28 cellular contexts compared by ENCODE assay signal in the genomic region with DNA sequence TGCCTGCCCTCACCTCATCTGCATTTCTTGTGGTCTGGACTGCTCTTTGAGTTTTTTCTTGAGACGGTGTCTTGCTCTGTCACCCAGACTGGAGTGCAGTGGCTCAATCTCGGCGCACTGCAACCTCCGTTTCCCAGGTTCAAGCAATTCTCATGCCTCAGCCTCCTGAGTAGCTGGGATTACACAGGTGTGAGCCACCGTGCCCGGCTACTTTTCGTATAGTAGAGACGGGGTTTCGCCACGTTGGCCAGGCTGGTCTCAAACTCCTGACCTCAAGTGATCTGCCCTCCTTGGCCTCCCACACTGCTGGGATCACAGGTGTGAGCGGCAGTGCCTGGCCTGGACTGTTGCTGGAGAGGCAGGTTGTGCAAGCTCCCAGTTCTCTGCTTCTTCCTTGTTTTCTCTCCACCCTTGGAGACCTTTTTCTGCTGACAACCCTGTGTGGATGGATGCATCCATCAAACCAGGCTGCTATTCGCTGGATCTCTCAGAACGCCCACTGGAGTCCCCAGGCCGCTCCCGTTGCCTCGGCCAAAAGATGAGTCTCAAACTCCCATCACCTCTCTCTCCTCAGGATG. TPM values are rescaled to one million over a fixed set of nuclear protein-coding genes. Genes with fewer than 3 reads are reported as not detected.
DNase-seq lines count a peak whose midpoint lies in the region; ATAC-seq and TF ChIP-seq lines count a peak whose summit lies in the region.
"Had no signal": no experiment of that assay in that cellular context is flagged by ENCODE, and none has a peak within 500 bp of the region (broad histone marks: within the 10 kb centered on the region; RNA-seq: fewer than 3 reads in every experiment).

No MANE protein-coding gene starts in this region.

- no peaks in the 10 kb centered on the region for H3K9me3 Mint-ChIP-seq in WTC11
- H3K9me3 Mint-ChIP-seq: CD8-positive, alpha-beta memory T cell had no signal

- TF ChIP-seq EP300 in stomach (IDR thresholded peaks at IDR 0.05), result no peak

- no peaks in the 10 kb centered on the region for H3K27me3 ChIP-seq in upper lobe of right lung
- peaks cover 0 to 11% (median 9%) of the 10 kb centered on the region in 3 donors for H3K27me3 ChIP-seq in stomach
- H3K27me3 ChIP-seq: BE2C, BLaER1 had no signal

- DNase-seq in AG08396 (ENCODE audit: low spot score), result peak; percentile 5
- DNase-seq in GM20000 (ENCODE audit: low spot score), result peak; percentile 12
- DNase-seq in WTC11 (ENCODE audit: low spot score), result no peak
- peak; percentile 57 for DNase-seq in upper lobe of right lung
- no peak for DNase-seq in NOMO-1 treated with DMSO at 0.1 percent for 48 hours (lab: John Stamatoyannopoulos, UW; ENCODE audit: unreplicated experiment)
- no peak for DNase-seq in NCI-H2196 (lab: John Stamatoyannopoulos, UW; ENCODE audit: unreplicated experiment)
- DNase-seq in stomach, result no peak
- DNase-seq: BE2C; C1 segment of cervical spinal cord; CD4-positive, alpha-beta memory T cell; CD4-positive, CD25-positive, alpha-beta regulatory T cell; COR-L47; DMS 273 treated with DMSO at 0.1 percent for 48 hours; DMS153; DMS53; DMS79; DND-41; EL; GDM1 had no signal

- no peak for TF ChIP-seq POLR2A in stomach (IDR thresholded peaks at IDR 0.05)

- WGBS in stomach, 5 donors, result 85 to 94% (median 88%) methylated on average over 16 of the region's 16 CpGs

- ATAC-seq in WTC11 (no peak), upper lobe of right lung (no peak)
- ATAC-seq: A549, GM12878 had no signal

- intact Hi-C loops in upper lobe of right lung (cut with DNase I) (no loop called here), stomach (cut with DNase I; ENCODE audit: low total_unique reads) (no loop called here)

- no peak overlapping the region for H3K4me3 Mint-ChIP-seq in WTC11
- H3K4me3 Mint-ChIP-seq: CD14-positive monocyte; CD4-positive, alpha-beta memory T cell; CD4-positive, CD25-positive, alpha-beta regulatory T cell; CD8-positive, alpha-beta memory T cell had no signal

- CTCF ChIA-PET in WTC11 (lab: Charles Lee), result no interaction called here

- peaks cover 5% of the 10 kb centered on the region for H3K4me1 Mint-ChIP-seq in WTC11

- POLR2A ChIA-PET in WTC11 (lab: Charles Lee), result no interaction called here

- H3K4me1 ChIP-seq in upper lobe of right lung, result peaks cover 8% of the 10 kb centered on the region
- H3K4me1 ChIP-seq in stomach, result peaks cover 6 to 22% (median 9%) of the 10 kb centered on the region in 4 donors
- H3K4me1 ChIP-seq: BE2C had no signal

- peaks cover 29% of the 10 kb centered on the region for H3K36me3 Mint-ChIP-seq in WTC11

- H3K9me3 ChIP-seq in upper lobe of right lung (no peaks in the 10 kb centered on the region), stomach (no peaks in the 10 kb centered on the region)
- H3K9me3 ChIP-seq: A549, BE2C, BLaER1 had no signal

- TF ChIP-seq CTCF in GM20000 (IDR thresholded peaks at IDR 0.05; ENCODE audit: extremely low read depth, missing control alignments) (no peak), WTC11 (IDR thresholded peaks at IDR 0.05) (no peak), upper lobe of right lung (IDR thresholded peaks at IDR 0.05) (no peak), stomach (IDR thresholded peaks at IDR 0.05) (no peak)

- H3K27ac ChIP-seq in upper lobe of right lung (no peak overlapping the region), stomach (no peak overlapping the region)
- H3K27ac ChIP-seq: 22Rv1, A549, BLaER1 had no signal

- no peaks in the 10 kb centered on the region for H3K27me3 Mint-ChIP-seq in WTC11 (ENCODE audit: low read depth)

- H3K36me3 ChIP-seq in upper lobe of right lung (peaks cover 42% of the 10 kb centered on the region), stomach (peaks cover 29 to 71% (median 61%) of the 10 kb centered on the region in 4 donors)

- H3K4me3 ChIP-seq in upper lobe of right lung (no peak overlapping the region), stomach (no peak overlapping the region)
- H3K4me3 ChIP-seq: A549, BLaER1, GM12878 had no signal

- no peak overlapping the region for H3K27ac Mint-ChIP-seq in WTC11
- H3K27ac Mint-ChIP-seq: CD4-positive, CD25-positive, alpha-beta regulatory T cell; CD8-positive, alpha-beta memory T cell had no signal

TF ChIP-seq in WTC11, 78 proteins besides CTCF, POLR2A, EP300 and RAD21:
- TF ChIP-seq, protein P1, sequence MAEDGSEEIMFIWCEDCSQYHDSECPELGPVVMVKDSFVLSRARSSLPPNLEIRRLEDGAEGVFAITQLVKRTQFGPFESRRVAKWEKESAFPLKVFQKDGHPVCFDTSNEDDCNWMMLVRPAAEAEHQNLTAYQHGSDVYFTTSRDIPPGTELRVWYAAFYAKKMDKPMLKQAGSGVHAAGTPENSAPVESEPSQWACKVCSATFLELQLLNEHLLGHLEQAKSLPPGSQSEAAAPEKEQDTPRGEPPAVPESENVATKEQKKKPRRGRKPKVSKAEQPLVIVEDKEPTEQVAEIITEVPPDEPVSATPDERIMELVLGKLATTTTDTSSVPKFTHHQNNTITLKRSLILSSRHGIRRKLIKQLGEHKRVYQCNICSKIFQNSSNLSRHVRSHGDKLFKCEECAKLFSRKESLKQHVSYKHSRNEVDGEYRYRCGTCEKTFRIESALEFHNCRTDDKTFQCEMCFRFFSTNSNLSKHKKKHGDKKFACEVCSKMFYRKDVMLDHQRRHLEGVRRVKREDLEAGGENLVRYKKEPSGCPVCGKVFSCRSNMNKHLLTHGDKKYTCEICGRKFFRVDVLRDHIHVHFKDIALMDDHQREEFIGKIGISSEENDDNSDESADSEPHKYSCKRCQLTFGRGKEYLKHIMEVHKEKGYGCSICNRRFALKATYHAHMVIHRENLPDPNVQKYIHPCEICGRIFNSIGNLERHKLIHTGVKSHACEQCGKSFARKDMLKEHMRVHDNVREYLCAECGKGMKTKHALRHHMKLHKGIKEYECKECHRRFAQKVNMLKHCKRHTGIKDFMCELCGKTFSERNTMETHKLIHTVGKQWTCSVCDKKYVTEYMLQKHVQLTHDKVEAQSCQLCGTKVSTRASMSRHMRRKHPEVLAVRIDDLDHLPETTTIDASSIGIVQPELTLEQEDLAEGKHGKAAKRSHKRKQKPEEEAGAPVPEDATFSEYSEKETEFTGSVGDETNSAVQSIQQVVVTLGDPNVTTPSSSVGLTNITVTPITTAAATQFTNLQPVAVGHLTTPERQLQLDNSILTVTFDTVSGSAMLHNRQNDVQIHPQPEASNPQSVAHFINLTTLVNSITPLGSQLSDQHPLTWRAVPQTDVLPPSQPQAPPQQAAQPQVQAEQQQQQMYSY (CRISPR knock-in tag; IDR thresholded peaks at IDR 0.05), result peak; percentile 62; the same call in 1 of the 2 replicates
- TF ChIP-seq JUN (CRISPR knock-in tag; IDR thresholded peaks at IDR 0.05), result no peak

RNA-seq across cellular contexts. Expression of a gene that starts 22.7 kb away (rescaled TPM):
- 74.8 to 77.0 TPM (median 75.0 TPM) in 3 replicates for total RNA-seq in WTC11 (2021)
- 7.0 TPM for total RNA-seq in upper lobe of right lung
- total RNA-seq in stomach, result 10 to 100 TPM in 2 of 5 donors, 1 to 10 TPM in 1, under 1 TPM in 1, not detected in 1; 0.73 to 37.1 (median 15.1) TPM
- 1 to 10 TPM; 5.8 to 9.9 (median 7.3) TPM for polyA plus RNA-seq in stomach
- polyA plus RNA-seq: CD14-positive monocyte had no signal

RNA-seq across cellular contexts. Expression of a gene that starts 35.1 kb away (rescaled TPM):
- 0.07 TPM in 1 of 3 replicates, not detected in the others for total RNA-seq in WTC11 (2021)
- total RNA-seq in upper lobe of right lung, result not detected
- not detected for total RNA-seq in stomach
- not detected for polyA plus RNA-seq in stomach
- total RNA-seq: A172; CD4-positive, alpha-beta memory T cell; CD4-positive, CD25-positive, alpha-beta regulatory T cell; CD8-positive, alpha-beta memory T cell; Daoy; G401; GM12878 had no signal
- polyA plus RNA-seq: A549; CD14-positive monocyte; CD4-positive, alpha-beta memory T cell; CD4-positive, CD25-positive, alpha-beta regulatory T cell; CD8-positive, alpha-beta memory T cell; GM12878 had no signal

Comparison
In these comparisons a context has a peak if more than half of its experiments do, and no peak if none do; other contexts are left out.
1. DNase-seq: peak in AG08396 (single experiment), GM20000 (single experiment) and upper lobe of right lung (single experiment); none in WTC11 (single experiment), NOMO-1 treated with DMSO at 0.1 percent for 48 hours (single experiment), NCI-H2196 (single experiment) and stomach (single experiment).